In genomic region chr6:99393366-99393697, GRCh38 we compare ENCODE assay signal across 8 cellular contexts. TPM values are rescaled to one million over a fixed set of nuclear protein-coding genes. Genes with fewer than 3 reads are reported as not detected.
DNase-seq lines count a peak whose midpoint lies in the region; ATAC-seq and TF ChIP-seq lines count a peak whose summit lies in the region.

No MANE protein-coding gene starts in this region.

- peaks cover 21% of the 10 kb centered on the region for H3K36me3 Mint-ChIP-seq in effector memory CD8-positive, alpha-beta T cell (ENCODE audit: insufficient read depth)

- no peak for TF ChIP-seq CTCF in neural cell (IDR thresholded peaks at IDR 0.05; ENCODE audit: poor library complexity, severe bottlenecking)

- H3K4me1 Mint-ChIP-seq in effector memory CD8-positive, alpha-beta T cell (ENCODE audit: low read depth in 2 of 2): peaks cover 6 to 20% of the 10 kb centered on the region in 2 donors

- H3K4me3 ChIP-seq in GM08714 (ENCODE audit: low read length) (peak overlapping the region; percentile 93), neural cell (ENCODE audit: low read length) (peak overlapping the region; percentile 74)

- H3K27ac Mint-ChIP-seq in effector memory CD8-positive, alpha-beta T cell: peak overlapping the region; percentile 91 to 93

- no peaks in the 10 kb centered on the region for H3K36me3 ChIP-seq in neural cell (ENCODE audit: insufficient read depth, low read length)

- TF ChIP-seq EP300 in neural cell (conservative IDR thresholded peaks at IDR 0.05; ENCODE audit: poor library complexity, severe bottlenecking): no peak

- peak overlapping the region; percentile 70 for H3K27ac ChIP-seq in neural cell (ENCODE audit: low read length)

- H3K79me2 ChIP-seq in neural cell (replicated peaks; ENCODE audit: insufficient read depth, low read length): no peaks in the 10 kb centered on the region

- DNase-seq in Kasumi-1 (lab: John Stamatoyannopoulos, UW) (peak; percentile 34 to 56), NCI-H1417 treated with DMSO at 0.1 percent for 48 hours (lab: John Stamatoyannopoulos, UW) (no peak), NAMALWA (ENCODE audit: low spot score) (no peak)
- no peak for DNase-seq in effector memory CD8-positive, alpha-beta T cell
- no peak for DNase-seq in stimulated activated naive CD4-positive, alpha-beta T cell treated with Interleukin-2 at 50 U/mL for 16 hours (lab: John Stamatoyannopoulos, UW)

- peaks cover 7% of the 10 kb centered on the region for H3F3A ChIP-seq in neural cell (ENCODE audit: insufficient read depth, low read length, poor library complexity, severe bottlenecking)

- H3K27me3 Mint-ChIP-seq in effector memory CD8-positive, alpha-beta T cell: no peaks in the 10 kb centered on the region

- peak overlapping the region; percentile 74 for H2AFZ ChIP-seq in neural cell (ENCODE audit: low read depth, low read length)

- H3K9ac ChIP-seq in neural cell (ENCODE audit: low read length): peak overlapping the region; percentile 74

- no peaks in the 10 kb centered on the region for H3K9me2 ChIP-seq in neural cell (ENCODE audit: insufficient read depth, low read length)

- peak overlapping the region; percentile 91 to 94 for H3K4me3 Mint-ChIP-seq in effector memory CD8-positive, alpha-beta T cell

- ATAC-seq in GM21723 (IDR thresholded peaks at IDR 0.05; ENCODE audit: unreplicated experiment): peak; percentile 33
- ATAC-seq in effector memory CD8-positive, alpha-beta T cell (replicated peaks): peak; percentile 10

- no peak for TF ChIP-seq RAD21 in neural cell (conservative IDR thresholded peaks at IDR 0.05)

- no peaks in the 10 kb centered on the region for H3K27me3 ChIP-seq in neural cell (ENCODE audit: insufficient read depth, low read depth, low read length)

- no peaks in the 10 kb centered on the region for H4K20me1 ChIP-seq in neural cell (ENCODE audit: insufficient read depth)

- no peaks in the 10 kb centered on the region for H3K9me3 Mint-ChIP-seq in effector memory CD8-positive, alpha-beta T cell

- peak overlapping the region; percentile 63 for H3K4me2 ChIP-seq in neural cell (ENCODE audit: low read length)

- H3K9me3 ChIP-seq in neural cell (ENCODE audit: low read length): no peaks in the 10 kb centered on the region

TF ChIP-seq in neural cell, 6 proteins besides CTCF, POLR2A, EP300 and RAD21:
- TF ChIP-seq EZH2 (IDR thresholded peaks at IDR 0.05; ENCODE audit: borderline replicate concordance, insufficient read depth, low read length, poor library complexity, severe bottlenecking): no peak
- TF ChIP-seq TAF1 (IDR thresholded peaks at IDR 0.05; ENCODE audit: low read depth): no peak
- no peak for TF ChIP-seq REST (IDR thresholded peaks at IDR 0.05; ENCODE audit: borderline replicate concordance)
TF ChIP-seq in neural cell: peak in this region for 0.

RNA-seq across cellular contexts. Expression of gene COQ3, which starts 0.7 kb away (rescaled TPM):
- polyA plus RNA-seq in neural cell: 23.0 and 23.5 TPM in 2 replicates
- polyA minus RNA-seq in neural cell: 10.0 and 10.7 TPM in 2 replicates

RNA-seq across cellular contexts. Expression of gene PNISR, which starts 31.8 kb away (rescaled TPM):
- 350 and 391 TPM in 2 replicates for polyA plus RNA-seq in neural cell
- polyA minus RNA-seq in neural cell: 250 and 305 TPM in 2 replicates

RNA-seq across cellular contexts. Expression of gene FAXC, which starts 43.9 kb away (rescaled TPM):
- polyA plus RNA-seq in neural cell: 106 and 130 TPM in 2 replicates
- polyA minus RNA-seq in neural cell: 90.8 and 113 TPM in 2 replicates

Comparison
In these comparisons a context has a peak if more than half of its experiments do, and no peak if none do; other contexts are left out.
1. DNase-seq: peak in Kasumi-1 (2 of 2); none in effector memory CD8-positive, alpha-beta T cell (0 of 3), stimulated activated naive CD4-positive, alpha-beta T cell treated with Interleukin-2 at 50 U/mL for 16 hours (single experiment), NCI-H1417 treated with DMSO at 0.1 percent for 48 hours (single experiment) and NAMALWA (single experiment).